In genomic region chr15:40744810-40745152, GRCh38 we compare ENCODE assay signal across 16 cellular contexts. TPM values are rescaled to one million over a fixed set of nuclear protein-coding genes. Genes with fewer than 3 reads are reported as not detected.
DNase-seq lines count a peak whose midpoint lies in the region; ATAC-seq and TF ChIP-seq lines count a peak whose summit lies in the region.
"Had no signal": no experiment of that assay in that cellular context is flagged by ENCODE, and none has a peak within 500 bp of the region (broad histone marks: within the 10 kb centered on the region; RNA-seq: fewer than 3 reads in every experiment).

No MANE protein-coding gene starts in this region.

- H2BK5ac ChIP-seq in mesenchymal stem cell (ENCODE audit: low read depth, low read length, poor library complexity, severe bottlenecking): no peak overlapping the region

- no peak for ATAC-seq in CD8-positive, alpha-beta T cell
- no peak for ATAC-seq in body of pancreas
- ATAC-seq in omental fat pad (ENCODE audit: low FRiP score): no peak

- no peak overlapping the region for H3K4me3 Mint-ChIP-seq in CD8-positive, alpha-beta T cell
- no peak overlapping the region for H3K4me3 Mint-ChIP-seq in activated CD4-positive, alpha-beta memory T cell treated with anti-CD3 and anti-CD28 coated beads for 36 hours
- H3K4me3 Mint-ChIP-seq: B cell had no signal

- no peaks in the 10 kb centered on the region for H3K79me2 ChIP-seq in ACC112 (ENCODE audit: control insufficient read depth, insufficient read depth, low read length, unreplicated experiment)

- no peaks in the 10 kb centered on the region for H3K27me3 Mint-ChIP-seq in CD8-positive, alpha-beta T cell (ENCODE audit: low read depth)
- no peaks in the 10 kb centered on the region for H3K27me3 Mint-ChIP-seq in activated CD4-positive, alpha-beta memory T cell treated with anti-CD3 and anti-CD28 coated beads for 36 hours
- H3K27me3 Mint-ChIP-seq: B cell; naive thymus-derived CD8-positive, alpha-beta T cell had no signal

- peak overlapping the region; percentile 1 for H4K8ac ChIP-seq in mesenchymal stem cell (ENCODE audit: low read length)

- H3K23ac ChIP-seq in mesenchymal stem cell (ENCODE audit: low read length in 2 of 2): no peak overlapping the region

- H3K36me3 ChIP-seq in ACC112 (ENCODE audit: insufficient read depth, low read length): peaks cover 5% of the 10 kb centered on the region; the same call in 1 of the 2 replicates
- H3K36me3 ChIP-seq in CD8-positive, alpha-beta T cell (ENCODE audit: insufficient read depth, low read length): no peaks in the 10 kb centered on the region
- H3K36me3 ChIP-seq in mesenchymal stem cell (ENCODE audit: control insufficient read depth in 1 of 2, insufficient read depth in 2 of 2, low read depth in 1 of 2, low read length in 2 of 2): peaks cover 47 to 59% of the 10 kb centered on the region in 2 experiments
- H3K36me3 ChIP-seq in uterus: no peaks in the 10 kb centered on the region
- H3K36me3 ChIP-seq in body of pancreas (replicated peaks in 1 of 2; ENCODE audit: insufficient read depth in 1 of 2, low read depth in 2 of 2): peaks cover 7 to 15% of the 10 kb centered on the region in 2 donors

- H3K9me3 Mint-ChIP-seq in CD8-positive, alpha-beta T cell: no peaks in the 10 kb centered on the region
- H3K9me3 Mint-ChIP-seq in activated CD4-positive, alpha-beta memory T cell treated with anti-CD3 and anti-CD28 coated beads for 36 hours: no peaks in the 10 kb centered on the region
- H3K9me3 Mint-ChIP-seq: naive thymus-derived CD8-positive, alpha-beta T cell had no signal

- TF ChIP-seq POLR2A in uterus (IDR thresholded peaks at IDR 0.05) (no peak), body of pancreas (IDR thresholded peaks at IDR 0.05) (no peak)

- no peaks in the 10 kb centered on the region for H3K9me3 ChIP-seq in CD8-positive, alpha-beta T cell (ENCODE audit: low read length)
- H3K9me3 ChIP-seq in mesenchymal stem cell (ENCODE audit: control insufficient read depth, low read length) (no peaks in the 10 kb centered on the region), uterus (no peaks in the 10 kb centered on the region), body of pancreas (no peaks in the 10 kb centered on the region)
- H3K9me3 ChIP-seq: MG63 had no signal

- H3K4ac ChIP-seq in mesenchymal stem cell (ENCODE audit: low read depth in 1 of 2, low read length in 2 of 2): no peak overlapping the region

- no peak for TF ChIP-seq CTCF in CD8-positive, alpha-beta T cell (IDR thresholded peaks at IDR 0.05)
- TF ChIP-seq CTCF in uterus (IDR thresholded peaks at IDR 0.05) (no peak), body of pancreas (IDR thresholded peaks at IDR 0.05) (no peak), omental fat pad (IDR thresholded peaks at IDR 0.05) (no peak)

- no peak overlapping the region for H3K18ac ChIP-seq in mesenchymal stem cell (ENCODE audit: low read depth in 1 of 2, low read length in 2 of 2)

- no peaks in the 10 kb centered on the region for H3K27me3 ChIP-seq in ACC112 (ENCODE audit: insufficient read depth, low read length)
- H3K27me3 ChIP-seq in CD8-positive, alpha-beta T cell (ENCODE audit: insufficient read depth, low read length): no peaks in the 10 kb centered on the region
- H3K27me3 ChIP-seq in mesenchymal stem cell (ENCODE audit: control insufficient read depth in 1 of 2, insufficient read depth in 1 of 2, low read length in 2 of 2): no peaks in the 10 kb centered on the region
- H3K27me3 ChIP-seq in uterus: no peaks in the 10 kb centered on the region
- H3K27me3 ChIP-seq in body of pancreas: no peaks in the 10 kb centered on the region
- H3K27me3 ChIP-seq: foreskin keratinocyte, MG63 had no signal

- intact Hi-C loops in CD8-positive, alpha-beta T cell (cut with DNase I, micrococcal nuclease): loop anchor here (1.0 kb wide), 1 partner anchor 11 kb away; the partner anchor contains the start of gene RMDN3 (in 2 of the 2)
- intact Hi-C loops in activated CD4-positive, alpha-beta memory T cell treated with anti-CD3 and anti-CD28 coated beads for 36 hours (cut with micrococcal nuclease): loop anchor here (1.0 to 5.0 kb wide), 6 partner anchors 11 to 150 kb away; partner anchors contain the start of genes DNAJC17, KNL1, RMDN3 and VPS18
- intact Hi-C loops in uterus (cut with DNase I; ENCODE audit: low total_unique reads): no loop called here
- intact Hi-C loops in body of pancreas (cut with DNase I): no loop called here

- CTCF ChIA-PET in CD8-positive, alpha-beta T cell (lab: Charles Lee): interaction anchor here (0.8 to 1.3 kb wide), 3 partner anchors 38 to 85 kb away, joined by 3 to 8 read pairs (median 3); no protein-coding TSS in a partner anchor
- CTCF ChIA-PET in activated CD4-positive, alpha-beta memory T cell treated with anti-CD3 and anti-CD28 coated beads for 36 hours (lab: Charles Lee): interaction anchor here (1.0 to 5.3 kb wide), 10 partner anchors 9 to 149 kb away, joined by 3 to 34 read pairs (median 4); partner anchors contain the start of genes RAD51 and VPS18

- H3K27ac Mint-ChIP-seq in CD8-positive, alpha-beta T cell: peak overlapping the region; percentile 96
- peak overlapping the region; percentile 89 for H3K27ac Mint-ChIP-seq in activated CD4-positive, alpha-beta memory T cell treated with anti-CD3 and anti-CD28 coated beads for 36 hours
- H3K27ac Mint-ChIP-seq: B cell had no signal

- no peak overlapping the region for H2BK15ac ChIP-seq in mesenchymal stem cell (ENCODE audit: low read depth, poor library complexity, severe bottlenecking)

- H3K79me1 ChIP-seq in mesenchymal stem cell (replicated peaks; ENCODE audit: low read length, poor library complexity, severe bottlenecking): peaks cover 26% of the 10 kb centered on the region

- 83% methylated on average over 5 of the region's 5 CpGs for WGBS in mesenchymal stem cell
- 70 to 78% methylated on average over 5 of the region's 5 CpGs for WGBS in body of pancreas, 2 donors

- H2BK12ac ChIP-seq in mesenchymal stem cell (ENCODE audit: low read length in 2 of 2): no peak overlapping the region

- no peak overlapping the region for H4K91ac ChIP-seq in mesenchymal stem cell (ENCODE audit: low read length)

- H3K4me1 ChIP-seq in ACC112 (ENCODE audit: control insufficient read depth, insufficient read depth, low read length, unreplicated experiment) (peaks cover 32% of the 10 kb centered on the region), mesenchymal stem cell (ENCODE audit: control insufficient read depth, insufficient read depth, low read depth, low read length) (peaks cover 5% of the 10 kb centered on the region), uterus (no peaks in the 10 kb centered on the region), body of pancreas (no peaks in the 10 kb centered on the region)
- H3K4me1 ChIP-seq in CD8-positive, alpha-beta T cell (ENCODE audit: insufficient read depth, low read length): peaks cover 5% of the 10 kb centered on the region

- DNase-seq in CD8-positive, alpha-beta T cell: no peak
- DNase-seq in activated CD4-positive, alpha-beta memory T cell treated with anti-CD3 and anti-CD28 coated beads for 36 hours: no peak
- DNase-seq in mesenchymal stem cell (no peak), uterus (no peak), body of pancreas (no peak), NCI-H2081 (lab: John Stamatoyannopoulos, UW) (no peak), omental fat pad (ENCODE audit: low spot score) (no peak)
- DNase-seq: DMS79; naive thymus-derived CD8-positive, alpha-beta T cell; NCI-H2107; SHP77; stimulated activated CD4-positive, alpha-beta T cell treated with anti-CD3 and anti-CD28 coated beads, Interleukin-4, amount 100 ng/mL, for 1 hour had no signal

- peaks cover 70% of the 10 kb centered on the region for H3K36me3 Mint-ChIP-seq in CD8-positive, alpha-beta T cell
- H3K36me3 Mint-ChIP-seq in activated CD4-positive, alpha-beta memory T cell treated with anti-CD3 and anti-CD28 coated beads for 36 hours: peaks cover 30% of the 10 kb centered on the region

- no peak overlapping the region for H3K4me3 ChIP-seq in ACC112 (ENCODE audit: low read depth, low read length)
- H3K4me3 ChIP-seq in CD8-positive, alpha-beta T cell (ENCODE audit: low read depth, low read length): no peak overlapping the region
- no peak overlapping the region for H3K4me3 ChIP-seq in mesenchymal stem cell (ENCODE audit: insufficient read depth in 1 of 2, low read depth in 1 of 2, low read length in 2 of 2)
- H3K4me3 ChIP-seq in uterus: no peak overlapping the region
- H3K4me3 ChIP-seq in body of pancreas: no peak overlapping the region
- H3K4me3 ChIP-seq: MG63 had no signal

- H3K9ac ChIP-seq in mesenchymal stem cell (ENCODE audit: low read length): no peak overlapping the region

- no peak overlapping the region for H3K4me2 ChIP-seq in mesenchymal stem cell (ENCODE audit: low read length, poor library complexity, severe bottlenecking)

- peak overlapping the region; percentile 34; the same call in 1 of the 2 replicates for H3K27ac ChIP-seq in ACC112 (ENCODE audit: low read depth, low read length)
- H3K27ac ChIP-seq in CD8-positive, alpha-beta T cell (ENCODE audit: low read depth, low read length): no peak overlapping the region
- no peak overlapping the region for H3K27ac ChIP-seq in mesenchymal stem cell (ENCODE audit: low read length, poor library complexity, severe bottlenecking)
- no peak overlapping the region for H3K27ac ChIP-seq in uterus
- H3K27ac ChIP-seq in body of pancreas: no peak overlapping the region

- POLR2A ChIA-PET in CD8-positive, alpha-beta T cell (lab: Charles Lee): no interaction called here
- POLR2A ChIA-PET in activated CD4-positive, alpha-beta memory T cell treated with anti-CD3 and anti-CD28 coated beads for 36 hours (lab: Charles Lee): interaction anchor here (0.7 to 2.6 kb wide), 4 partner anchors 10 to 50 kb away, joined by 4 to 16 read pairs (median 6); partner anchors contain the start of genes GCHFR, RAD51 and RMDN3

- peaks cover 16% of the 10 kb centered on the region for H3K4me1 Mint-ChIP-seq in CD8-positive, alpha-beta T cell (ENCODE audit: low read depth)
- H3K4me1 Mint-ChIP-seq in activated CD4-positive, alpha-beta memory T cell treated with anti-CD3 and anti-CD28 coated beads for 36 hours (ENCODE audit: low read depth): peaks cover 29% of the 10 kb centered on the region
- H3K4me1 Mint-ChIP-seq: B cell had no signal

- no peak overlapping the region for H2AK5ac ChIP-seq in mesenchymal stem cell (ENCODE audit: low read length, severe bottlenecking)

- no peak overlapping the region for H2AFZ ChIP-seq in ACC112 (ENCODE audit: low read length, unreplicated experiment)
- H2AFZ ChIP-seq in mesenchymal stem cell (ENCODE audit: low read depth, low read length): no peak overlapping the region

- no peak overlapping the region for H2BK120ac ChIP-seq in mesenchymal stem cell (ENCODE audit: low read depth, low read length)

- no peak overlapping the region for H3K14ac ChIP-seq in mesenchymal stem cell (ENCODE audit: low read length in 2 of 2)

RNA-seq across cellular contexts. Expression of gene RMDN3, which starts 10.3 kb away (rescaled TPM):
- total RNA-seq in CD8-positive, alpha-beta T cell: 10 to 100 TPM; 26.7 to 30.5 TPM
- total RNA-seq in activated CD4-positive, alpha-beta memory T cell treated with anti-CD3 and anti-CD28 coated beads for 36 hours: 10 to 100 TPM; 22.6 to 22.7 TPM
- polyA plus RNA-seq in mesenchymal stem cell (2013, experiment 1 of 2): 15.7 TPM
- 17.6 TPM for polyA plus RNA-seq in mesenchymal stem cell (2013, experiment 2 of 2)
- total RNA-seq in uterus (10 to 100 TPM in 2 of 4 donors, 1 to 10 TPM in 2; 6.4 to 27.0 (median 16.1) TPM), body of pancreas (10 to 100 TPM; 17.6 to 23.7 TPM), omental fat pad (10 to 100 TPM; 32.8 to 50.8 (median 43.7) TPM)

RNA-seq across cellular contexts. Expression of gene GCHFR, which starts 19.1 kb away (rescaled TPM):
- 10 to 100 TPM; 17.2 to 17.3 TPM for total RNA-seq in CD8-positive, alpha-beta T cell
- 10 to 100 TPM; 36.0 to 40.2 TPM for total RNA-seq in activated CD4-positive, alpha-beta memory T cell treated with anti-CD3 and anti-CD28 coated beads for 36 hours
- polyA plus RNA-seq in mesenchymal stem cell (2013, experiment 1 of 2): 8.8 TPM
- polyA plus RNA-seq in mesenchymal stem cell (2013, experiment 2 of 2): 8.8 TPM
- total RNA-seq in uterus (100 to 1,000 TPM in 1 of 4 donors, 10 to 100 TPM in 2, 1 to 10 TPM in 1; 6.2 to 113 (median 34.5) TPM), body of pancreas (10 to 100 TPM; 26.4 to 43.6 TPM), omental fat pad (100 to 1,000 TPM in 2 of 4 donors, 10 to 100 TPM in 2; 42.5 to 129 (median 97.1) TPM)

RNA-seq across cellular contexts. Expression of gene C15orf62, which starts 25.0 kb away (rescaled TPM):
- 1 to 10 TPM; 1.0 to 1.1 TPM for total RNA-seq in CD8-positive, alpha-beta T cell
- total RNA-seq in activated CD4-positive, alpha-beta memory T cell treated with anti-CD3 and anti-CD28 coated beads for 36 hours: under 1 TPM; 0.39 to 0.43 TPM
- 0.11 TPM for polyA plus RNA-seq in mesenchymal stem cell (2013, experiment 1 of 2)
- polyA plus RNA-seq in mesenchymal stem cell (2013, experiment 2 of 2): 0.04 TPM
- total RNA-seq in uterus (under 1 TPM in 2 of 4 donors, not detected in 2; 0.28 to 0.55 TPM), body of pancreas (under 1 TPM in 1 of 2 donors, not detected in 1; 0.26 TPM), omental fat pad (1 to 10 TPM in 1 of 4 donors, under 1 TPM in 2, not detected in 1; 0.19 to 1.3 (median 0.50) TPM)

RNA-seq across cellular contexts. Expression of gene RAD51, which starts 49.8 kb away (rescaled TPM):
- total RNA-seq in CD8-positive, alpha-beta T cell: 1 to 10 TPM; 1.3 to 1.5 TPM
- 10 to 100 TPM; 67.1 to 70.0 TPM for total RNA-seq in activated CD4-positive, alpha-beta memory T cell treated with anti-CD3 and anti-CD28 coated beads for 36 hours
- polyA plus RNA-seq in mesenchymal stem cell (2013, experiment 1 of 2): 2.8 TPM
- 2.9 TPM for polyA plus RNA-seq in mesenchymal stem cell (2013, experiment 2 of 2)
- total RNA-seq in uterus (1 to 10 TPM in 2 of 4 donors, under 1 TPM in 1, not detected in 1; 0.51 to 7.7 (median 1.3) TPM), body of pancreas (1 to 10 TPM in 1 of 2 donors, not detected in 1; 2.3 TPM), omental fat pad (under 1 TPM in 2 of 4 donors, not detected in 2; 0.84 TPM)

Comparison
In these comparisons a context has a peak if more than half of its experiments do, and no peak if none do; other contexts are left out.
1. intact Hi-C loops: an anchor here in CD8-positive, alpha-beta T cell (1.0 kb wide) and activated CD4-positive, alpha-beta memory T cell treated with anti-CD3 and anti-CD28 coated beads for 36 hours (1.0 to 5.0 kb wide); none called in uterus and body of pancreas.